Comparison of ENCODE assay signal across 1 cellular context in the genomic region with DNA sequence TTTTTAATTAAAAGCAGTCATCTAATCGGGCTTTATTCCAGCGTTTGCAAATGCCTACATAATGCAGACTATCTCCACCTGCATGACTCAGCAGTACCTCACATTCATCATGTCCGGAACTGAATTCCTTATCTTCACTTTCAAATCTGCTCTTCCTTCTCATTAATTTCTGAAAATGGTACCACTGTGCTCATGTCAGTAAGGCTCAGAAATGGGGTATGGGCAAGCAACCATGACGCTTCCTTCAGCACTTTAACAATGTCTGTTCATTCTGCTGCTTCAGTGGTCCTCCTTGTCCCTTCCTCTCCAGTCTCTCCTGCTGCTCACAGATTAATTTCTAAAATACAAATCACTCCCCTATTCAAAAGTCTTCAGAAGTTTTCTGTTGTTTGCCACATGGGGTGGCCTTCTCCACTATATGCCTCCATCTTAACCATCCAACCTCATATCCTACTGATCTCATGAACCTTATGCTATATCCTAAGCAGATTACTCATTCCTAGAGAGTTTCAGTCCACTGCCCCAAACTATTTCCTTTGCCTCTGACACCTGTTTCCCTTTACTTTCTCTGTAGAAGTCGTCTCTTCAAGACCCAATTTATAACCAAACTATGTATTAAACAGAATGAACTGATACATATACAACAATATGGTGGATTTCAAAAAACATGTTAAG.
TF ChIP-seq lines count a peak whose summit lies in the region.

No MANE protein-coding gene starts in this region.

TF ChIP-seq in GM12878, 131 proteins besides CTCF, POLR2A, EP300 and RAD21 (continued from another document):
- TF ChIP-seq POLR2AphosphoS2 (IDR thresholded peaks at IDR 0.05; ENCODE audit: low read depth, low read length): no peak
- no peak; the same call in 1 of the 2 replicates for TF ChIP-seq TCF7 (IDR thresholded peaks at IDR 0.05; ENCODE audit: borderline replicate concordance)
- no peak for TF ChIP-seq SMC3 (IDR thresholded peaks at IDR 0.05; ENCODE audit: borderline replicate concordance, low read length)
- TF ChIP-seq FOXK2 (IDR thresholded peaks at IDR 0.05): no peak
- no peak for TF ChIP-seq EGR1 (IDR thresholded peaks at IDR 0.05; ENCODE audit: borderline replicate concordance in 1 of 2, low read depth in 2 of 2, low read length in 2 of 2)
- no peak for TF ChIP-seq HCFC1 (IDR thresholded peaks at IDR 0.05; ENCODE audit: low read length)
- no peak for TF ChIP-seq TBL1XR1 (IDR thresholded peaks at IDR 0.05; ENCODE audit: low read depth, low read length)
- no peak for TF ChIP-seq TCF12 (IDR thresholded peaks at IDR 0.05; ENCODE audit: low read depth, low read length)
- peak; percentile 49; the same call in 1 of the 2 replicates for TF ChIP-seq RUNX3 (IDR thresholded peaks at IDR 0.05; ENCODE audit: low read length)
- TF ChIP-seq, protein P1, sequence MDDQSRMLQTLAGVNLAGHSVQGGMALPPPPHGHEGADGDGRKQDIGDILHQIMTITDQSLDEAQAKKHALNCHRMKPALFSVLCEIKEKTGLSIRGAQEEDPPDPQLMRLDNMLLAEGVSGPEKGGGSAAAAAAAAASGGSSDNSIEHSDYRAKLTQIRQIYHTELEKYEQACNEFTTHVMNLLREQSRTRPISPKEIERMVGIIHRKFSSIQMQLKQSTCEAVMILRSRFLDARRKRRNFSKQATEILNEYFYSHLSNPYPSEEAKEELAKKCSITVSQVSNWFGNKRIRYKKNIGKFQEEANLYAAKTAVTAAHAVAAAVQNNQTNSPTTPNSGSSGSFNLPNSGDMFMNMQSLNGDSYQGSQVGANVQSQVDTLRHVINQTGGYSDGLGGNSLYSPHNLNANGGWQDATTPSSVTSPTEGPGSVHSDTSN (IDR thresholded peaks at IDR 0.05; ENCODE audit: insufficient replicate concordance, low read depth, low read length): no peak
- no peak for TF ChIP-seq SIX5 (IDR thresholded peaks at IDR 0.05; ENCODE audit: low read depth, low read length, severe bottlenecking)
- TF ChIP-seq SPI1 (IDR thresholded peaks at IDR 0.05; ENCODE audit: borderline replicate concordance, insufficient read depth, low read depth, low read length): no peak
- no peak for TF ChIP-seq MEF2B (IDR thresholded peaks at IDR 0.05; ENCODE audit: partially characterized antibody, poor library complexity, severe bottlenecking)
- TF ChIP-seq EED (IDR thresholded peaks at IDR 0.05; ENCODE audit: low read depth): peak; percentile 83
- no peak for TF ChIP-seq CREB1 (IDR thresholded peaks at IDR 0.05; ENCODE audit: low read depth)
- TF ChIP-seq MTA3 (IDR thresholded peaks at IDR 0.05; ENCODE audit: borderline replicate concordance, low read length): no peak
- TF ChIP-seq PRDM15 (CRISPR knock-in tag; IDR thresholded peaks at IDR 0.05): no peak
- no peak for TF ChIP-seq NR2F1 (conservative IDR thresholded peaks at IDR 0.05)
- TF ChIP-seq PAX5 (IDR thresholded peaks at IDR 0.05; ENCODE audit: borderline replicate concordance, low read depth, low read length): peak; percentile 95
- no peak for TF ChIP-seq SREBF2 (IDR thresholded peaks at IDR 0.05; ENCODE audit: low read length)
- TF ChIP-seq, protein P2, sequence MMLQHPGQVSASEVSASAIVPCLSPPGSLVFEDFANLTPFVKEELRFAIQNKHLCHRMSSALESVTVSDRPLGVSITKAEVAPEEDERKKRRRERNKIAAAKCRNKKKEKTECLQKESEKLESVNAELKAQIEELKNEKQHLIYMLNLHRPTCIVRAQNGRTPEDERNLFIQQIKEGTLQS (IDR thresholded peaks at IDR 0.05; ENCODE audit: borderline replicate concordance, extremely low read depth, low read depth, low read length): no peak
- TF ChIP-seq RAD51 (IDR thresholded peaks at IDR 0.05): no peak
- no peak for TF ChIP-seq KLF5 (IDR thresholded peaks at IDR 0.05; ENCODE audit: partially characterized antibody)
- no peak for TF ChIP-seq SP1 (IDR thresholded peaks at IDR 0.05; ENCODE audit: low read depth, low read length)
- no peak for TF ChIP-seq ZNF24 (IDR thresholded peaks at IDR 0.05)
- TF ChIP-seq MEF2A (IDR thresholded peaks at IDR 0.05; ENCODE audit: insufficient read depth, low read depth, low read length): no peak
- no peak for TF ChIP-seq IRF3 (IDR thresholded peaks at IDR 0.05)
- TF ChIP-seq STAT1 (conservative IDR thresholded peaks at IDR 0.05): no peak
- TF ChIP-seq, protein P3, sequence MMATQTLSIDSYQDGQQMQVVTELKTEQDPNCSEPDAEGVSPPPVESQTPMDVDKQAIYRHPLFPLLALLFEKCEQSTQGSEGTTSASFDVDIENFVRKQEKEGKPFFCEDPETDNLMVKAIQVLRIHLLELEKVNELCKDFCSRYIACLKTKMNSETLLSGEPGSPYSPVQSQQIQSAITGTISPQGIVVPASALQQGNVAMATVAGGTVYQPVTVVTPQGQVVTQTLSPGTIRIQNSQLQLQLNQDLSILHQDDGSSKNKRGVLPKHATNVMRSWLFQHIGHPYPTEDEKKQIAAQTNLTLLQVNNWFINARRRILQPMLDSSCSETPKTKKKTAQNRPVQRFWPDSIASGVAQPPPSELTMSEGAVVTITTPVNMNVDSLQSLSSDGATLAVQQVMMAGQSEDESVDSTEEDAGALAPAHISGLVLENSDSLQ (IDR thresholded peaks at IDR 0.05): no peak
- TF ChIP-seq MTA2 (IDR thresholded peaks at IDR 0.05; ENCODE audit: low read depth): no peak
- TF ChIP-seq LARP7 (IDR thresholded peaks at IDR 0.05): no peak
- TF ChIP-seq, protein P4, sequence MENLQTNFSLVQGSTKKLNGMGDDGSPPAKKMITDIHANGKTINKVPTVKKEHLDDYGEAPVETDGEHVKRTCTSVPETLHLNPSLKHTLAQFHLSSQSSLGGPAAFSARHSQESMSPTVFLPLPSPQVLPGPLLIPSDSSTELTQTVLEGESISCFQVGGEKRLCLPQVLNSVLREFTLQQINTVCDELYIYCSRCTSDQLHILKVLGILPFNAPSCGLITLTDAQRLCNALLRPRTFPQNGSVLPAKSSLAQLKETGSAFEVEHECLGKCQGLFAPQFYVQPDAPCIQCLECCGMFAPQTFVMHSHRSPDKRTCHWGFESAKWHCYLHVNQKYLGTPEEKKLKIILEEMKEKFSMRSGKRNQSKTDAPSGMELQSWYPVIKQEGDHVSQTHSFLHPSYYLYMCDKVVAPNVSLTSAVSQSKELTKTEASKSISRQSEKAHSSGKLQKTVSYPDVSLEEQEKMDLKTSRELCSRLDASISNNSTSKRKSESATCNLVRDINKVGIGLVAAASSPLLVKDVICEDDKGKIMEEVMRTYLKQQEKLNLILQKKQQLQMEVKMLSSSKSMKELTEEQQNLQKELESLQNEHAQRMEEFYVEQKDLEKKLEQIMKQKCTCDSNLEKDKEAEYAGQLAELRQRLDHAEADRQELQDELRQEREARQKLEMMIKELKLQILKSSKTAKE (IDR thresholded peaks at IDR 0.05; ENCODE audit: low read depth, poor library complexity, severe bottlenecking): no peak
- TF ChIP-seq ZNF217 (IDR thresholded peaks at IDR 0.05): no peak
- no peak for TF ChIP-seq HDAC6 (IDR thresholded peaks at IDR 0.05; ENCODE audit: unreplicated experiment)
- TF ChIP-seq BHLHE40 (IDR thresholded peaks at IDR 0.05; ENCODE audit: borderline replicate concordance in 1 of 2, low read depth in 2 of 2, low read length in 1 of 2): no peak
- TF ChIP-seq SMAD1 (IDR thresholded peaks at IDR 0.05; ENCODE audit: low read depth, partially characterized antibody): no peak
- no peak for TF ChIP-seq CBX5 (IDR thresholded peaks at IDR 0.05; ENCODE audit: low read depth)
- TF ChIP-seq BACH1 (IDR thresholded peaks at IDR 0.05; ENCODE audit: borderline replicate concordance): peak; percentile 60; the same call in 1 of the 2 replicates
- no peak for TF ChIP-seq SMAD5 (IDR thresholded peaks at IDR 0.05; ENCODE audit: low read depth)
- no peak for TF ChIP-seq TARDBP (IDR thresholded peaks at IDR 0.05; ENCODE audit: borderline replicate concordance)
- TF ChIP-seq IKZF1 (conservative IDR thresholded peaks at IDR 0.05): peak; percentile 55
- TF ChIP-seq NR2C2 (IDR thresholded peaks at IDR 0.05; ENCODE audit: borderline replicate concordance, control insufficient read depth, insufficient read length, low read depth): no peak
- no peak for TF ChIP-seq RELA (IDR thresholded peaks at IDR 0.05; ENCODE audit: borderline replicate concordance, partially characterized antibody)
- TF ChIP-seq JUNB (IDR thresholded peaks at IDR 0.05): peak; percentile 86
- TF ChIP-seq SREBF1 (IDR thresholded peaks at IDR 0.05; ENCODE audit: low read length): no peak
- no peak for TF ChIP-seq NRF1 (conservative IDR thresholded peaks at IDR 0.05; ENCODE audit: low read depth, low read length)
- TF ChIP-seq WRNIP1 (IDR thresholded peaks at IDR 0.05; ENCODE audit: borderline replicate concordance, low read depth, low read length): no peak
- no peak for TF ChIP-seq CUX1 (IDR thresholded peaks at IDR 0.05; ENCODE audit: insufficient replicate concordance, low read depth, low read length)
TF ChIP-seq in GM12878: peak in this region for 11.
